ENCODE assay signal across 16 cellular contexts in genomic region chr15:74386496-74387140, GRCh38. TPM values are rescaled to one million over a fixed set of nuclear protein-coding genes. Genes with fewer than 3 reads are reported as not detected.
DNase-seq lines count a peak whose midpoint lies in the region; ATAC-seq and TF ChIP-seq lines count a peak whose summit lies in the region.
"Had no signal": no experiment of that assay in that cellular context is flagged by ENCODE, and none has a peak within 500 bp of the region (broad histone marks: within the 10 kb centered on the region; RNA-seq: fewer than 3 reads in every experiment).

No MANE protein-coding gene starts in this region.

- POLR2A ChIA-PET in Caco-2 (lab: Charles Lee) = no interaction called here

- H3K36me3 Mint-ChIP-seq in Caco-2 (ENCODE audit: insufficient read depth, unreplicated experiment) (peaks cover 14% of the 10 kb centered on the region), HFFc6 (ENCODE audit: low read depth) (no peaks in the 10 kb centered on the region), neural progenitor cell (no peaks in the 10 kb centered on the region)
- H3K36me3 Mint-ChIP-seq in activated naive CD8-positive, alpha-beta T cell treated with anti-CD3 and anti-CD28 coated beads, Interleukin-2, amount 50 U/mL, for 24 hours (ENCODE audit: low read depth) = peaks cover 7% of the 10 kb centered on the region

- H3K4me1 Mint-ChIP-seq in Caco-2 (ENCODE audit: low read depth, unreplicated experiment) (peaks cover 24% of the 10 kb centered on the region), HFFc6 (ENCODE audit: low read depth) (peaks cover 71% of the 10 kb centered on the region), neural progenitor cell (peaks cover 14% of the 10 kb centered on the region)
- H3K4me1 Mint-ChIP-seq in activated naive CD8-positive, alpha-beta T cell treated with anti-CD3 and anti-CD28 coated beads, Interleukin-2, amount 50 U/mL, for 24 hours = peaks cover 90% of the 10 kb centered on the region

- peak overlapping the region; percentile 88 for H3K27ac Mint-ChIP-seq in Caco-2 (ENCODE audit: unreplicated experiment)
- H3K27ac Mint-ChIP-seq in HFFc6 = peak overlapping the region; percentile 84; the same call in 1 of the 2 replicates
- H3K27ac Mint-ChIP-seq in activated naive CD8-positive, alpha-beta T cell treated with anti-CD3 and anti-CD28 coated beads, Interleukin-2, amount 50 U/mL, for 24 hours = peak overlapping the region; percentile 72
- peak overlapping the region; percentile 57 for H3K27ac Mint-ChIP-seq in neural progenitor cell

- no peak for ATAC-seq in activated naive CD8-positive, alpha-beta T cell treated with anti-CD3 and anti-CD28 coated beads, Interleukin-2, amount 50 U/mL, for 24 hours
- no peak for ATAC-seq in GM21619 (IDR thresholded peaks at IDR 0.05; ENCODE audit: unreplicated experiment)

- no peaks in the 10 kb centered on the region for H3K79me2 ChIP-seq in neural progenitor cell (ENCODE audit: low read depth)
- H3K79me2 ChIP-seq: hepatocyte had no signal

- H3K4me3 Mint-ChIP-seq in Caco-2 (ENCODE audit: unreplicated experiment) (no peak overlapping the region), HFFc6 (no peak overlapping the region), neural progenitor cell (no peak overlapping the region)
- no peak overlapping the region for H3K4me3 Mint-ChIP-seq in activated naive CD8-positive, alpha-beta T cell treated with anti-CD3 and anti-CD28 coated beads, Interleukin-2, amount 50 U/mL, for 24 hours

- peaks cover 88% of the 10 kb centered on the region for H3K4me1 ChIP-seq in Caco-2
- H3K4me1 ChIP-seq in neural progenitor cell = peaks cover 19% of the 10 kb centered on the region

- H3K27me3 ChIP-seq in Caco-2 (replicated peaks; ENCODE audit: control insufficient read depth, insufficient read depth, low read length) (no peaks in the 10 kb centered on the region), neural progenitor cell (no peaks in the 10 kb centered on the region)
- H3K27me3 ChIP-seq: cardiac muscle cell, hepatocyte had no signal

- no peak overlapping the region for H3K9ac ChIP-seq in neural progenitor cell

- H3K36me3 ChIP-seq in Caco-2 (ENCODE audit: control insufficient read depth, insufficient read depth, low read length) (no peaks in the 10 kb centered on the region), neural progenitor cell (no peaks in the 10 kb centered on the region)
- H3K36me3 ChIP-seq: cardiac muscle cell had no signal

- H3F3A ChIP-seq in neural progenitor cell (ENCODE audit: low read depth) = no peaks in the 10 kb centered on the region

- CTCF ChIA-PET in Caco-2 (lab: Charles Lee) = interaction anchor here (1.2 kb wide), 1 partner anchor 53 kb away, joined by 4 read pairs; no protein-coding TSS in a partner anchor

- intact Hi-C loops in Caco-2 (cut with micrococcal nuclease; ENCODE audit: unreplicated experiment) = no loop called here

- H3K9me3 Mint-ChIP-seq in Caco-2 (ENCODE audit: unreplicated experiment) (no peaks in the 10 kb centered on the region), HFFc6 (no peaks in the 10 kb centered on the region), neural progenitor cell (no peaks in the 10 kb centered on the region)
- H3K9me3 Mint-ChIP-seq in activated naive CD8-positive, alpha-beta T cell treated with anti-CD3 and anti-CD28 coated beads, Interleukin-2, amount 50 U/mL, for 24 hours = no peaks in the 10 kb centered on the region

- no TSS peak for BruUV-seq in Caco-2 (replicated peaks; lab: Mats Ljungman, UMichigan)

- H3K4me3 ChIP-seq in Caco-2 (ENCODE audit: low read depth, low read length) (no peak overlapping the region), neural progenitor cell (no peak overlapping the region)
- H3K4me3 ChIP-seq: cardiac muscle cell, hepatocyte had no signal

- TF ChIP-seq CTCF in Caco-2 (IDR thresholded peaks at IDR 0.05; ENCODE audit: insufficient read depth in 1 of 2, low read depth in 1 of 2, low read length in 1 of 2, severe bottlenecking in 1 of 2, unreplicated experiment in 1 of 2) (no peak), HFFc6 (IDR thresholded peaks at IDR 0.05) (no peak), neural progenitor cell (IDR thresholded peaks at IDR 0.05) (no peak)

- in situ Hi-C loops in KBM-7 (cut with MboI; ENCODE audit: low pct_unique_long_range_greater_than_20kb, low sequenced_read_pairs) = loop anchor here (10.0 kb wide), 2 partner anchors 48 to 238 kb away; partner anchors contain the start of gene SEMA7A

- H3K4me2 ChIP-seq in neural progenitor cell = no peak overlapping the region
- H3K4me2 ChIP-seq: hepatocyte had no signal

- H3K27me3 Mint-ChIP-seq in Caco-2 (ENCODE audit: insufficient read depth, unreplicated experiment) = no peaks in the 10 kb centered on the region
- no peaks in the 10 kb centered on the region; the same call in none of the 2 replicates for H3K27me3 Mint-ChIP-seq in HFFc6 (ENCODE audit: insufficient read depth)
- no peaks in the 10 kb centered on the region for H3K27me3 Mint-ChIP-seq in activated naive CD8-positive, alpha-beta T cell treated with anti-CD3 and anti-CD28 coated beads, Interleukin-2, amount 50 U/mL, for 24 hours
- H3K27me3 Mint-ChIP-seq in neural progenitor cell (ENCODE audit: insufficient read depth, low read depth) = peaks cover 6% of the 10 kb centered on the region

- no peaks in the 10 kb centered on the region for H3K9me3 ChIP-seq in Caco-2
- H3K9me3 ChIP-seq in neural progenitor cell (ENCODE audit: low read depth) = no peaks in the 10 kb centered on the region

- H4K20me1 ChIP-seq in neural progenitor cell (ENCODE audit: low read depth) = no peaks in the 10 kb centered on the region

- no peak overlapping the region for H3K27ac ChIP-seq in neural progenitor cell
- H3K27ac ChIP-seq: cardiac muscle cell, hepatocyte, VCaP had no signal

- DNase-seq in Caco-2 (no peak), HFFc6 (no peak), neural progenitor cell (ENCODE audit: low spot score) (no peak), NCI-H2227 treated with DMSO at 0.1 percent for 48 hours (lab: John Stamatoyannopoulos, UW) (no peak), KBM-7 (no peak)
- no peak for DNase-seq in activated naive CD8-positive, alpha-beta T cell treated with anti-CD3 and anti-CD28 coated beads, Interleukin-2, amount 50 U/mL, for 24 hours
- DNase-seq: activated naive CD4-positive, alpha-beta T cell treated with anti-CD3 and anti-CD28 coated beads, Interleukin-2, amount 50 U/mL, for 16 hours; DMS153; effector CD4-positive, alpha-beta T cell; NCI-H146 had no signal

- peak overlapping the region; percentile 57 for H2AFZ ChIP-seq in neural progenitor cell (replicated peaks)
- H2AFZ ChIP-seq: hepatocyte had no signal

RNA-seq across cellular contexts. Expression of gene CYP11A1, which starts 19.2 kb away (rescaled TPM):
- 0.56 TPM in 1 of 2 replicates, not detected in the other for total RNA-seq in Caco-2 (2022)
- total RNA-seq in HFFc6 (2021; fragmentation: NEBNext Ultra II Directional; extraction: Animal tissue kit (Norgen Biotek cat#: 25700)) = under 1 TPM in 4 of 6 experiments, not detected in 2; 0.12 to 0.17 (median 0.14) TPM
- total RNA-seq in neural progenitor cell (ENCODE audit: low replicate concordance) = 0.99 and 1.1 TPM in 2 replicates
- total RNA-seq: NCI-H460, OCI-LY7 had no signal

RNA-seq across cellular contexts. Expression of gene SEMA7A, which starts 47.1 kb away (rescaled TPM):
- total RNA-seq in Caco-2 (2022) (31.4 and 38.1 TPM in 2 replicates), neural progenitor cell (ENCODE audit: low replicate concordance) (3.5 and 11.7 TPM in 2 replicates)
- total RNA-seq in HFFc6 (2021; fragmentation: NEBNext Ultra II Directional; extraction: Animal tissue kit (Norgen Biotek cat#: 25700)) = 100 to 1,000 TPM; 115 to 196 (median 129) TPM
